Comparison of ENCODE assay signal across 11 cellular contexts in genomic region chr19:45069056-45069455, GRCh38.
DNase-seq lines count a peak whose midpoint lies in the region; ATAC-seq and TF ChIP-seq lines count a peak whose summit lies in the region.
"Had no signal": no experiment of that assay in that cellular context is flagged by ENCODE, and none has a peak within 500 bp of the region (broad histone marks: within the 10 kb centered on the region; RNA-seq: fewer than 3 reads in every experiment).

No MANE protein-coding gene starts in this region.

- H3K36me3 Mint-ChIP-seq in stimulated activated memory B cell treated with anti-CD40 and anti-IgM and Interleukin-4, amounts not matched to agents 10 μg/mL and 1 μg/mL and 100 μg/mL, for 72 hours: peaks cover 58% of the 10 kb centered on the region

- H3K27me3 Mint-ChIP-seq in stimulated activated memory B cell treated with anti-CD40 and anti-IgM and Interleukin-4, amounts not matched to agents 10 μg/mL and 1 μg/mL and 100 μg/mL, for 72 hours: no peaks in the 10 kb centered on the region

- no peaks in the 10 kb centered on the region for H3K9me2 ChIP-seq in SU-DHL-6 (replicated peaks; ENCODE audit: insufficient read depth, low read length)

- H3K9me3 Mint-ChIP-seq in stimulated activated memory B cell treated with anti-CD40 and anti-IgM and Interleukin-4, amounts not matched to agents 10 μg/mL and 1 μg/mL and 100 μg/mL, for 72 hours: no peaks in the 10 kb centered on the region

- H3K27ac Mint-ChIP-seq in stimulated activated memory B cell treated with anti-CD40 and anti-IgM and Interleukin-4, amounts not matched to agents 10 μg/mL and 1 μg/mL and 100 μg/mL, for 72 hours: peak overlapping the region; percentile 71

- no peaks in the 10 kb centered on the region for H4K20me1 ChIP-seq in SU-DHL-6 (ENCODE audit: low read depth, low read length)

- TF ChIP-seq CTCF in SU-DHL-6 (IDR thresholded peaks at IDR 0.05; ENCODE audit: insufficient read depth, low read length, poor library complexity, severe bottlenecking): no peak

- no peak overlapping the region for H2AFZ ChIP-seq in SU-DHL-6 (ENCODE audit: low read depth, low read length, severe bottlenecking)

- H3K27ac ChIP-seq in SU-DHL-6 (ENCODE audit: low read depth, low read length): peak overlapping the region; percentile 48; the same call in 1 of the 2 replicates
- H3K27ac ChIP-seq: upper lobe of left lung had no signal

- DNase-seq in SIG-M5 treated with dmso at 0.1 percent for 504 hours (lab: John Stamatoyannopoulos, UW; ENCODE audit: unreplicated experiment): peak; percentile 15
- DNase-seq in SIG-M5 (lab: John Stamatoyannopoulos, UW): no peak
- DNase-seq in fibroblast of gingiva (ENCODE audit: low read depth): peak; percentile 35
- no peak for DNase-seq in central memory CD4-positive, alpha-beta T cell
- DNase-seq: NCI-H1105 treated with DMSO at 0.1 percent for 48 hours; stimulated activated CD4-positive, alpha-beta T cell treated with anti-CD3 and anti-CD28 coated beads, Interleukin-4, amount 100 ng/mL, for 24 hours had no signal

- no peak overlapping the region for H3K4me3 ChIP-seq in SU-DHL-6 (ENCODE audit: insufficient read depth, low read length, poor library complexity, severe bottlenecking)
- H3K4me3 ChIP-seq: upper lobe of left lung had no signal

- H3K36me3 ChIP-seq in SU-DHL-6 (ENCODE audit: low read length): no peaks in the 10 kb centered on the region

- no peak overlapping the region for H3K9ac ChIP-seq in SU-DHL-6 (ENCODE audit: low read length)

- ATAC-seq in stimulated activated memory B cell treated with anti-CD40 and anti-IgM and Interleukin-4, amounts not matched to agents 10 μg/mL and 1 μg/mL and 100 μg/mL, for 72 hours: no peak
- ATAC-seq in HG02571 (IDR thresholded peaks at IDR 0.05; ENCODE audit: unreplicated experiment): no peak
- ATAC-seq in GM19395 (IDR thresholded peaks at IDR 0.05; ENCODE audit: unreplicated experiment): no peak

- H3K4me2 ChIP-seq in SU-DHL-6 (ENCODE audit: low read depth, low read length, poor library complexity, severe bottlenecking): no peak overlapping the region

- H3K4me1 Mint-ChIP-seq in stimulated activated memory B cell treated with anti-CD40 and anti-IgM and Interleukin-4, amounts not matched to agents 10 μg/mL and 1 μg/mL and 100 μg/mL, for 72 hours: peaks cover 52% of the 10 kb centered on the region

- H3K4me3 Mint-ChIP-seq in stimulated activated memory B cell treated with anti-CD40 and anti-IgM and Interleukin-4, amounts not matched to agents 10 μg/mL and 1 μg/mL and 100 μg/mL, for 72 hours: no peak overlapping the region

- H3K27me3 ChIP-seq in SU-DHL-6 (ENCODE audit: low read length): no peaks in the 10 kb centered on the region
- H3K27me3 ChIP-seq: upper lobe of left lung had no signal

- peaks cover 9% of the 10 kb centered on the region; the same call in 1 of the 2 replicates for H3F3A ChIP-seq in SU-DHL-6 (ENCODE audit: insufficient read depth)

- peaks cover 13% of the 10 kb centered on the region for H3K79me2 ChIP-seq in SU-DHL-6 (ENCODE audit: insufficient read depth, low read length)

- no peaks in the 10 kb centered on the region for H3K9me3 ChIP-seq in SU-DHL-6 (ENCODE audit: insufficient read depth, low read length)
- H3K9me3 ChIP-seq: upper lobe of left lung had no signal

Comparison
In these comparisons a context has a peak if more than half of its experiments do, and no peak if none do; other contexts are left out.
1. DNase-seq: peak in SIG-M5 treated with dmso at 0.1 percent for 504 hours (single experiment) and fibroblast of gingiva (single experiment); none in SIG-M5 (single experiment) and central memory CD4-positive, alpha-beta T cell (single experiment).